Comparison of ENCODE assay signal across 6 cellular contexts in genomic region chr2:58171831-58172230, GRCh38.
A peak's percentile ranks its signal among the peaks of the same experiment; 100 is the strongest.
DNase-seq lines count a peak whose midpoint lies in the region; ATAC-seq, FAIRE-seq and TF ChIP-seq lines count a peak whose summit lies in the region.
"Not testable (repeated sequence)": the region's sequence is repeated elsewhere in the genome, so short reads cannot be mapped to it uniquely, and the experiment has no call there.

No MANE protein-coding gene starts in this region.

- 63% methylated on average over 15 of the region's 16 CpGs for WGBS in HepG2 (ENCODE audit: low lambda C conversion rate)

- in situ Hi-C loops in HepG2 (cut with HindIII; ENCODE audit: extremely low pct_ligation_motif_present, low pct_unique_long_range_greater_than_20kb): not testable (repeated sequence)

- H3K4me3 Mint-ChIP-seq in GM23338: not testable (repeated sequence)
- H3K4me3 Mint-ChIP-seq in WTC11: peak overlapping the region; percentile 5

- H3K9me3 Mint-ChIP-seq in GM23338 (peaks cover 37% of the 10 kb centered on the region), WTC11 (peaks cover 33% of the 10 kb centered on the region)

- peak; percentile 17 for DNase-seq in GM23338 (ENCODE audit: low spot score)
- peak; percentile 44 for DNase-seq in WTC11 (ENCODE audit: low spot score)
- peak in 31 of 42 donors; percentile 4 to 64 (median 22) for DNase-seq in head of caudate nucleus
- peak; percentile 13 for DNase-seq in HepG2 (ENCODE audit: low spot score)
- DNase-seq in posterior vena cava (ENCODE audit: low spot score): peak; percentile 59
- DNase-seq in upper lobe of right lung: peak; percentile 25

- H3K9me3 ChIP-seq in HepG2 (ENCODE audit: low read length); upper lobe of right lung: not testable (repeated sequence)

- intact Hi-C loops in head of caudate nucleus (cut with DNase I); HepG2 (cut with micrococcal nuclease; ENCODE audit: unreplicated experiment); posterior vena cava (cut with DNase I); upper lobe of right lung (cut with DNase I): not testable (repeated sequence)

- not testable (repeated sequence) for TF ChIP-seq EP300 in HepG2 (IDR thresholded peaks at IDR 0.05; ENCODE audit: low read depth in 2 of 2, low read length in 2 of 2); HepG2 (CRISPR knock-in tag; IDR thresholded peaks at IDR 0.05; ENCODE audit: borderline replicate concordance)

- H3K4me3 ChIP-seq in GM23338: peak overlapping the region; percentile 21; the same call in 1 of the 2 replicates
- not testable (repeated sequence) for H3K4me3 ChIP-seq in HepG2 (replicated peaks in 1 of 3; ENCODE audit: insufficient read depth in 1 of 3, low read depth in 2 of 3, low read length in 3 of 3); upper lobe of right lung

- H3K36me3 ChIP-seq in GM23338 (ENCODE audit: insufficient read depth); HepG2 (replicated peaks in 1 of 2; ENCODE audit: control insufficient read depth in 1 of 2, insufficient read depth in 2 of 2, low read length in 2 of 2); upper lobe of right lung: not testable (repeated sequence)

- H3K79me2 ChIP-seq in GM23338 (replicated peaks; ENCODE audit: insufficient read depth): peaks cover 37% of the 10 kb centered on the region
- not testable (repeated sequence) for H3K79me2 ChIP-seq in HepG2 (ENCODE audit: insufficient read depth, low read length)

- CTCF ChIA-PET in WTC11 (lab: Charles Lee); HepG2 (lab: Yijun Ruan, JAX; ENCODE audit: low intra/inter-chr PET ratio, low total read pairs): not testable (repeated sequence)

- H3K4me1 Mint-ChIP-seq in GM23338 (peaks cover 28% of the 10 kb centered on the region), WTC11 (peaks cover 46% of the 10 kb centered on the region)

- not testable (repeated sequence) for FAIRE-seq in HepG2 (lab: Jason Lieb, UNC)

- H3K27me3 Mint-ChIP-seq in GM23338 (ENCODE audit: insufficient read depth, low read depth, poor library complexity); WTC11 (ENCODE audit: low read depth): not testable (repeated sequence)

- H3K27me3 ChIP-seq in GM23338 (ENCODE audit: insufficient read depth); HepG2 (ENCODE audit: control insufficient read depth in 1 of 2, insufficient read depth in 2 of 2, low read length in 2 of 2); upper lobe of right lung: not testable (repeated sequence)

- H3K9ac ChIP-seq in HepG2 (ENCODE audit: insufficient read depth, low read depth, low read length): not testable (repeated sequence)

- not testable (repeated sequence) for TF ChIP-seq CTCF in GM23338 (conservative IDR thresholded peaks at IDR 0.05; ENCODE audit: low read depth in 2 of 2); WTC11 (IDR thresholded peaks at IDR 0.05); HepG2 (CRISPR knock-in tag; IDR thresholded peaks at IDR 0.05); upper lobe of right lung (IDR thresholded peaks at IDR 0.05)

- not testable (repeated sequence) for ATAC-seq in GM23338, WTC11, upper lobe of right lung
- ATAC-seq in HepG2: peak; percentile 34; the same call in 2 of the 3 replicates

- TF ChIP-seq RAD21 in HepG2 (CRISPR knock-in tag; IDR thresholded peaks at IDR 0.05): not testable (repeated sequence)

- H3K4me2 ChIP-seq in GM23338: peak overlapping the region; percentile 57; the same call in 1 of the 2 replicates
- peak overlapping the region; percentile 20; the same call in 1 of the 2 replicates for H3K4me2 ChIP-seq in HepG2 (ENCODE audit: low read depth, low read length)

- H3F3A ChIP-seq in GM23338 (replicated peaks; ENCODE audit: low read depth): not testable (repeated sequence)

- not testable (repeated sequence) for BruUV-seq in HepG2 (replicated peaks; lab: Mats Ljungman, UMichigan)

- not testable (repeated sequence) for H3K27ac Mint-ChIP-seq in GM23338
- H3K27ac Mint-ChIP-seq in WTC11: peak overlapping the region; percentile 46; the same call in 1 of the 2 replicates

- not testable (repeated sequence) for H4K20me1 ChIP-seq in GM23338 (replicated peaks; ENCODE audit: insufficient read depth); HepG2 (ENCODE audit: insufficient read depth, low read length)

- POLR2A ChIA-PET in WTC11 (lab: Charles Lee): not testable (repeated sequence)
- POLR2A ChIA-PET in HepG2 (lab: Yijun Ruan, JAX): interaction anchor here (1.1 kb wide), 1 partner anchor 69 kb away, joined by 3 read pairs; the partner anchor contains the start of gene FANCL

- not testable (repeated sequence) for H2AFZ ChIP-seq in GM23338; HepG2 (ENCODE audit: low read length)

- H3K4me1 ChIP-seq in GM23338 (ENCODE audit: insufficient read depth) (0 out of 2 replicates have a peak, but pooled peaks cover 11% of the 10 kb centered on the region), HepG2 (ENCODE audit: insufficient read depth, low read length) (peaks cover 31% of the 10 kb centered on the region)
- not testable (repeated sequence) for H3K4me1 ChIP-seq in upper lobe of right lung

- H3K9me2 ChIP-seq in GM23338 (ENCODE audit: insufficient read depth): not testable (repeated sequence)

- H3K36me3 Mint-ChIP-seq in GM23338 (ENCODE audit: low read depth): peaks cover 73% of the 10 kb centered on the region
- peaks cover 57% of the 10 kb centered on the region for H3K36me3 Mint-ChIP-seq in WTC11

- TF ChIP-seq POLR2A in HepG2 (IDR thresholded peaks at IDR 0.05; ENCODE audit: insufficient read depth in 1 of 2, low read depth in 2 of 2, low read length in 2 of 2): not testable (repeated sequence)

- H3K27ac ChIP-seq in GM23338 (ENCODE audit: low read depth); HepG2 (ENCODE audit: extremely low read length, insufficient read depth, low read length); upper lobe of right lung: not testable (repeated sequence)

TF ChIP-seq in WTC11, 78 proteins besides CTCF, POLR2A, EP300 and RAD21:
- TF ChIP-seq ZNF281 (CRISPR knock-in tag; IDR thresholded peaks at IDR 0.05) (0 out of 2 replicates have a peak, but pooled peaks have one; percentile 46), ETV6 (CRISPR knock-in tag; IDR thresholded peaks at IDR 0.05) (0 out of 2 replicates have a peak, but pooled peaks have one; percentile 64)

TF ChIP-seq in HepG2, 621 proteins besides CTCF, POLR2A, EP300 and RAD21 (continues in another document):
- TF ChIP-seq ZNF607 (CRISPR knock-in tag; IDR thresholded peaks at IDR 0.05; ENCODE audit: borderline replicate concordance) (0 out of 2 replicates have a peak, but pooled peaks have one; percentile 21), ZBTB38 (CRISPR knock-in tag; IDR thresholded peaks at IDR 0.05) (peak; percentile 69; the same call in 1 of the 2 replicates), ZMYM2 (CRISPR knock-in tag; IDR thresholded peaks at IDR 0.05) (peak; percentile 50; the same call in 1 of the 2 replicates), POGZ (CRISPR knock-in tag; IDR thresholded peaks at IDR 0.05) (peak; percentile 77), FOXP4 (CRISPR knock-in tag; IDR thresholded peaks at IDR 0.05) (peak; percentile 40; the same call in 1 of the 2 replicates), HOXA3 (CRISPR knock-in tag; IDR thresholded peaks at IDR 0.05) (peak; percentile 46; the same call in 1 of the 2 replicates), ZNF292 (CRISPR knock-in tag; IDR thresholded peaks at IDR 0.05; ENCODE audit: borderline replicate concordance, low read depth) (peak; percentile 67; the same call in 1 of the 2 replicates), SOX13 (CRISPR knock-in tag; conservative IDR thresholded peaks at IDR 0.05 in 1 of 2, IDR thresholded peaks at IDR 0.05 in 1 of 2) (peak in 1 of 2 experiments; percentile 59; a peak in 2 of 4 replicates)
- not testable (repeated sequence) for TF ChIP-seq SOX13 (IDR thresholded peaks at IDR 0.05)
